In genomic region chr17:40304464-40304863, GRCh38 we compare ENCODE assay signal across 13 cellular contexts. TPM values are rescaled to one million over a fixed set of nuclear protein-coding genes. Genes with fewer than 3 reads are reported as not detected.
DNase-seq lines count a peak whose midpoint lies in the region; TF ChIP-seq lines count a peak whose summit lies in the region.
"Had no signal": no experiment of that assay in that cellular context is flagged by ENCODE, and none has a peak within 500 bp of the region (broad histone marks: within the 10 kb centered on the region; RNA-seq: fewer than 3 reads in every experiment).

No MANE protein-coding gene starts in this region.

- no peak overlapping the region for H3K4me2 ChIP-seq in mesendoderm (ENCODE audit: low read length)

- DNase-seq in amniotic epithelial cell (ENCODE audit: low read depth) (peak; percentile 96), mesendoderm (peak; percentile 69), suprapubic skin (ENCODE audit: low spot score in 2 of 2) (peak in 1 of 2 donors; percentile 76), COLO829 (ENCODE audit: low spot score) (no peak), DMS114 treated with DMSO at 0.1 percent for 48 hours (lab: John Stamatoyannopoulos, UW; ENCODE audit: unreplicated experiment) (no peak)
- no peak for DNase-seq in activated naive CD4-positive, alpha-beta T cell (lab: John Stamatoyannopoulos, UW)
- DNase-seq in stimulated activated CD4-positive, alpha-beta T cell treated with anti-CD3 and anti-CD28 coated beads, Interleukin-4, amount 100 ng/mL, for 24 hours: no peak
- DNase-seq: brain microvascular endothelial cell, NCI-H187 treated with DMSO at 0.1 percent for 48 hours, occipital lobe, T-helper 9 cell had no signal

- no peak overlapping the region for H3K4me3 ChIP-seq in HEK293 (ENCODE audit: low read depth, low read length)
- H3K4me3 ChIP-seq in mesendoderm (ENCODE audit: low read length): no peak overlapping the region
- H3K4me3 ChIP-seq in suprapubic skin: no peak overlapping the region

- no peak overlapping the region for H3K56ac ChIP-seq in mesendoderm (ENCODE audit: low read length)

- H3K27ac ChIP-seq in HEK293 (ENCODE audit: extremely low read depth, low read depth, low read length) (no peak overlapping the region), mesendoderm (ENCODE audit: low read depth, low read length) (no peak overlapping the region), suprapubic skin (peak overlapping the region; percentile 35)
- H3K27ac ChIP-seq: brain microvascular endothelial cell, epithelial cell of prostate had no signal

- H4K5ac ChIP-seq in mesendoderm (ENCODE audit: low read length): no peak overlapping the region

- CTCF ChIA-PET in HEK293 (lab: Yijun Ruan, JAX): interaction anchor here (0.9 to 16.6 kb wide), 15 partner anchors 8 to 256 kb away, joined by 3 to 453 read pairs (median 5); partner anchors contain the start of genes GJD3 and TOP2A

- no peak overlapping the region for H3K4ac ChIP-seq in mesendoderm (ENCODE audit: low read depth, low read length)

- H3K36me3 ChIP-seq in HEK293 (ENCODE audit: control insufficient read depth in 2 of 2, insufficient read depth in 1 of 2, low read length in 2 of 2) (peaks cover 39 to 54% of the 10 kb centered on the region in 2 experiments), mesendoderm (ENCODE audit: control insufficient read depth, insufficient read depth, low read length) (peaks cover 5% of the 10 kb centered on the region), suprapubic skin (no peaks in the 10 kb centered on the region)
- H3K36me3 ChIP-seq: brain microvascular endothelial cell had no signal

- POLR2A ChIA-PET in HEK293 (lab: Yijun Ruan, JAX): interaction anchor here (0.6 to 2.1 kb wide), 6 partner anchors 10 to 113 kb away, joined by 3 to 16 read pairs (median 7); no protein-coding TSS in a partner anchor

- H3K79me2 ChIP-seq in mesendoderm (ENCODE audit: control insufficient read depth, insufficient read depth, low read length): peaks cover 2% of the 10 kb centered on the region

- no peaks in the 10 kb centered on the region for H3K9me3 ChIP-seq in HEK293 (ENCODE audit: control insufficient read depth, insufficient read depth, low read depth, low read length)
- H3K9me3 ChIP-seq in suprapubic skin: no peaks in the 10 kb centered on the region

- H3K27me3 ChIP-seq in mesendoderm (ENCODE audit: insufficient read depth, low read length, poor library complexity) (no peaks in the 10 kb centered on the region), suprapubic skin (no peaks in the 10 kb centered on the region)
- H3K27me3 ChIP-seq: brain microvascular endothelial cell had no signal

- TF ChIP-seq EP300 in suprapubic skin (IDR thresholded peaks at IDR 0.05): no peak

- H3K9ac ChIP-seq in mesendoderm (ENCODE audit: low read length): no peak overlapping the region

- TF ChIP-seq POLR2A in suprapubic skin (IDR thresholded peaks at IDR 0.05): no peak

- no peak overlapping the region for H2BK120ac ChIP-seq in mesendoderm (ENCODE audit: low read depth, low read length)

- no peak overlapping the region for H3K18ac ChIP-seq in mesendoderm (ENCODE audit: low read length)

- H3K4me1 ChIP-seq in HEK293 (ENCODE audit: control insufficient read depth, insufficient read depth, low read length): peaks cover 31% of the 10 kb centered on the region
- H3K4me1 ChIP-seq in mesendoderm (ENCODE audit: control insufficient read depth, low read depth, low read length): peaks cover 21% of the 10 kb centered on the region
- peaks cover 57% of the 10 kb centered on the region for H3K4me1 ChIP-seq in suprapubic skin

- WGBS in mesendoderm (ENCODE audit: extremely low coverage, insufficient coverage, low lambda C conversion rate): no CpG with 5 or more reads among the region's 5 CpGs
- WGBS in suprapubic skin: 81% methylated on average over 5 of the region's 5 CpGs

- no peak overlapping the region for H2BK15ac ChIP-seq in mesendoderm (replicated peaks; ENCODE audit: low read depth)

- no peak overlapping the region for H3K23ac ChIP-seq in mesendoderm (ENCODE audit: low read length)

- H3K79me1 ChIP-seq in mesendoderm (ENCODE audit: low read length): peaks cover 3% of the 10 kb centered on the region

- no peak overlapping the region for H2AK5ac ChIP-seq in mesendoderm (ENCODE audit: low read length)

- H4K8ac ChIP-seq in mesendoderm (ENCODE audit: low read depth, low read length): no peak overlapping the region

- H2BK5ac ChIP-seq in mesendoderm (ENCODE audit: low read length): no peak overlapping the region

- TF ChIP-seq CTCF in HEK293 (tag by site-specific recombination; IDR thresholded peaks at IDR 0.05) (no peak), suprapubic skin (IDR thresholded peaks at IDR 0.05) (no peak)

TF ChIP-seq in HEK293, 187 proteins besides CTCF, POLR2A, EP300 and RAD21:
- TF ChIP-seq EGR2 (tag by site-specific recombination; IDR thresholded peaks at IDR 0.05; ENCODE audit: low read depth) (peak; percentile 21; the same call in 1 of the 2 replicates), ZNF426 (tag by site-specific recombination; IDR thresholded peaks at IDR 0.05) (no peak), GLIS1 (tag by site-specific recombination; IDR thresholded peaks at IDR 0.05) (peak; percentile 60)

RNA-seq across cellular contexts. Expression of gene RARA, which starts 4.5 kb away (rescaled TPM):
- polyA plus RNA-seq in mesendoderm (2013, experiment 1 of 2): 30.6 TPM
- polyA plus RNA-seq in mesendoderm (2013, experiment 2 of 2): 29.9 TPM
- 10 to 100 TPM; 19.4 to 32.1 (median 28.3) TPM for total RNA-seq in suprapubic skin

RNA-seq across cellular contexts. Expression of gene CDC6, which starts 16.8 kb away (rescaled TPM):
- 114 TPM for polyA plus RNA-seq in mesendoderm (2013, experiment 1 of 2)
- polyA plus RNA-seq in mesendoderm (2013, experiment 2 of 2): 117 TPM
- total RNA-seq in suprapubic skin: 1 to 10 TPM; 2.7 to 5.3 (median 3.3) TPM

Comparison
In these comparisons a context has a peak if more than half of its experiments do, and no peak if none do; other contexts are left out.
1. DNase-seq: peak in amniotic epithelial cell (single experiment) and mesendoderm (single experiment); none in COLO829 (single experiment), activated naive CD4-positive, alpha-beta T cell (0 of 4), DMS114 treated with DMSO at 0.1 percent for 48 hours (single experiment) and stimulated activated CD4-positive, alpha-beta T cell treated with anti-CD3 and anti-CD28 coated beads, Interleukin-4, amount 100 ng/mL, for 24 hours (single experiment).